ENCODE assay signal across 24 cellular contexts in genomic region chr1:53625049-53625448, GRCh38.
DNase-seq lines count a peak whose midpoint lies in the region; ATAC-seq and TF ChIP-seq lines count a peak whose summit lies in the region.
"Had no signal": no experiment of that assay in that cellular context is flagged by ENCODE, and none has a peak within 500 bp of the region (broad histone marks: within the 10 kb centered on the region; RNA-seq: fewer than 3 reads in every experiment).

No MANE protein-coding gene starts in this region.

- no peaks in the 10 kb centered on the region for H3K27me3 Mint-ChIP-seq in MCF 10A (ENCODE audit: insufficient read depth, unreplicated experiment)
- no peaks in the 10 kb centered on the region for H3K27me3 Mint-ChIP-seq in activated naive CD4-positive, alpha-beta T cell treated with anti-CD3 and anti-CD28 coated beads for 36 hours (ENCODE audit: low read depth)
- H3K27me3 Mint-ChIP-seq: activated CD8-positive, alpha-beta T cell treated with anti-CD3 and anti-CD28 coated beads for 36 hours; dendritic cell treated with granulocyte-macrophage colony-stimulating factor and Interleukin-4, amounts not matched to agents 40 ng/mL and 50 ng/mL, for 4 days had no signal

- DNase-seq in Right ventricle myocardium superior (no peak), cardiac septum (ENCODE audit: low spot score) (no peak), fibroblast of mammary gland (ENCODE audit: low read depth) (peak; percentile 98), mucosa of descending colon (no peak), MCF 10A (ENCODE audit: unreplicated experiment) (no peak), NCI-H1417 treated with DMSO at 0.1 percent for 48 hours (lab: John Stamatoyannopoulos, UW) (no peak), HK-2 (ENCODE audit: unreplicated experiment) (no peak)
- DNase-seq in activated naive CD4-positive, alpha-beta T cell treated with anti-CD3 and anti-CD28 coated beads for 36 hours = no peak
- DNase-seq: activated CD8-positive, alpha-beta T cell treated with anti-CD3 and anti-CD28 coated beads for 36 hours; anterior cingulate cortex; CD8-positive, alpha-beta memory T cell; MM.1S; NCI-H1930; NCI-H526 treated with DMSO at 0.1 percent for 48 hours; stimulated activated CD4-positive, alpha-beta T cell treated with anti-CD3 and anti-CD28 coated beads, Interleukin-4, amount 100 ng/mL, for 1 hour; stimulated activated CD8-positive, alpha-beta memory T cell treated with anti-CD3 and anti-CD28 coated beads, Interleukin-4, amount 100 ng/mL, for 48 hours; SW 1271; thyroid gland had no signal

- H3K4me1 ChIP-seq in mucosa of descending colon (ENCODE audit: low read depth) = no peaks in the 10 kb centered on the region
- H3K4me1 ChIP-seq: right lobe of liver, thyroid gland had no signal

- H3K9me3 Mint-ChIP-seq in MCF 10A (ENCODE audit: unreplicated experiment) = no peaks in the 10 kb centered on the region
- H3K9me3 Mint-ChIP-seq in activated naive CD4-positive, alpha-beta T cell treated with anti-CD3 and anti-CD28 coated beads for 36 hours = no peaks in the 10 kb centered on the region
- H3K9me3 Mint-ChIP-seq: activated CD8-positive, alpha-beta T cell treated with anti-CD3 and anti-CD28 coated beads for 36 hours; activated T-helper 17 cell treated with anti-CD3 and anti-CD28 coated beads, Interleukin-2, amount 50 U/mL, for 72 hours; CD8-positive, alpha-beta memory T cell; dendritic cell treated with granulocyte-macrophage colony-stimulating factor and Interleukin-4, amounts not matched to agents 40 ng/mL and 50 ng/mL, for 4 days had no signal

- no peak overlapping the region for H3K27ac Mint-ChIP-seq in MCF 10A (ENCODE audit: low read depth, unreplicated experiment)
- H3K27ac Mint-ChIP-seq in activated naive CD4-positive, alpha-beta T cell treated with anti-CD3 and anti-CD28 coated beads for 36 hours = no peak overlapping the region
- H3K27ac Mint-ChIP-seq: activated CD8-positive, alpha-beta T cell treated with anti-CD3 and anti-CD28 coated beads for 36 hours; activated T-helper 17 cell treated with anti-CD3 and anti-CD28 coated beads, Interleukin-2, amount 50 U/mL, for 72 hours; CD8-positive, alpha-beta memory T cell; dendritic cell treated with granulocyte-macrophage colony-stimulating factor and Interleukin-4, amounts not matched to agents 40 ng/mL and 50 ng/mL, for 4 days had no signal

- ATAC-seq in Right ventricle myocardium superior (ENCODE audit: poor library complexity) (peak; percentile 29), mucosa of descending colon (peak; percentile 26)
- ATAC-seq: activated CD8-positive, alpha-beta T cell treated with anti-CD3 and anti-CD28 coated beads for 36 hours; activated T-helper 17 cell treated with anti-CD3 and anti-CD28 coated beads, Interleukin-2, amount 50 U/mL, for 72 hours; esophagus mucosa; HCT116; Panc1; right lobe of liver had no signal

- no peaks in the 10 kb centered on the region for H3K36me3 ChIP-seq in mucosa of descending colon (ENCODE audit: low read depth)
- H3K36me3 ChIP-seq: right lobe of liver, thyroid gland had no signal

- no peak overlapping the region for H3K4me3 ChIP-seq in fibroblast of mammary gland (ENCODE audit: control insufficient read depth, low read depth, low read length)
- no peak overlapping the region for H3K4me3 ChIP-seq in mucosa of descending colon
- H3K4me3 ChIP-seq: right lobe of liver, thyroid gland had no signal

- POLR2A ChIA-PET in MCF 10A (lab: Yijun Ruan, JAX) = no interaction called here

- CTCF ChIA-PET in MCF 10A (lab: Yijun Ruan, JAX) = no interaction called here
- CTCF ChIA-PET in activated naive CD4-positive, alpha-beta T cell treated with anti-CD3 and anti-CD28 coated beads for 36 hours (lab: Charles Lee) = interaction anchor here (1.0 kb wide), 1 partner anchor 16 kb away, joined by 3 read pairs; no protein-coding TSS in a partner anchor

- H3K4me3 Mint-ChIP-seq in MCF 10A (ENCODE audit: unreplicated experiment) = no peak overlapping the region
- H3K4me3 Mint-ChIP-seq in activated naive CD4-positive, alpha-beta T cell treated with anti-CD3 and anti-CD28 coated beads for 36 hours = no peak overlapping the region
- H3K4me3 Mint-ChIP-seq: activated CD8-positive, alpha-beta T cell treated with anti-CD3 and anti-CD28 coated beads for 36 hours; activated T-helper 17 cell treated with anti-CD3 and anti-CD28 coated beads, Interleukin-2, amount 50 U/mL, for 72 hours; CD8-positive, alpha-beta memory T cell; dendritic cell treated with granulocyte-macrophage colony-stimulating factor and Interleukin-4, amounts not matched to agents 40 ng/mL and 50 ng/mL, for 4 days had no signal

- H3K36me3 Mint-ChIP-seq in MCF 10A (ENCODE audit: insufficient read depth, unreplicated experiment) = no peaks in the 10 kb centered on the region
- no peaks in the 10 kb centered on the region for H3K36me3 Mint-ChIP-seq in activated naive CD4-positive, alpha-beta T cell treated with anti-CD3 and anti-CD28 coated beads for 36 hours (ENCODE audit: low read depth)
- H3K36me3 Mint-ChIP-seq: CD8-positive, alpha-beta memory T cell had no signal

- no peaks in the 10 kb centered on the region for H3K9me3 ChIP-seq in mucosa of descending colon
- H3K9me3 ChIP-seq: right lobe of liver, thyroid gland had no signal

- TF ChIP-seq CTCF in fibroblast of mammary gland (conservative IDR thresholded peaks at IDR 0.05; ENCODE audit: control insufficient read depth, insufficient read depth, low read depth, low read length) (no peak), mucosa of descending colon (IDR thresholded peaks at IDR 0.05) (no peak), MCF 10A (IDR thresholded peaks at IDR 0.05; ENCODE audit: unreplicated experiment) (no peak)

- H3K4me1 Mint-ChIP-seq in MCF 10A (ENCODE audit: insufficient read depth, unreplicated experiment) = no peaks in the 10 kb centered on the region
- H3K4me1 Mint-ChIP-seq in activated naive CD4-positive, alpha-beta T cell treated with anti-CD3 and anti-CD28 coated beads for 36 hours (ENCODE audit: low read depth) = no peaks in the 10 kb centered on the region
- H3K4me1 Mint-ChIP-seq: activated T-helper 17 cell treated with anti-CD3 and anti-CD28 coated beads, Interleukin-2, amount 50 U/mL, for 72 hours; CD8-positive, alpha-beta memory T cell had no signal

- intact Hi-C loops in Right ventricle myocardium superior (cut with DNase I) = no loop called here
- intact Hi-C loops in cardiac septum (cut with DNase I) = no loop called here
- intact Hi-C loops in mucosa of descending colon (cut with DNase I, micrococcal nuclease) = no loop called here
- intact Hi-C loops in MCF 10A (cut with micrococcal nuclease) = no loop called here
- intact Hi-C loops in activated naive CD4-positive, alpha-beta T cell treated with anti-CD3 and anti-CD28 coated beads for 36 hours (cut with micrococcal nuclease) = no loop called here

- BruUV-seq in MCF 10A (replicated peaks; lab: Mats Ljungman, UMichigan) = no TSS peak
